ENCODE assay signal across 9 cellular contexts in the genomic region with DNA sequence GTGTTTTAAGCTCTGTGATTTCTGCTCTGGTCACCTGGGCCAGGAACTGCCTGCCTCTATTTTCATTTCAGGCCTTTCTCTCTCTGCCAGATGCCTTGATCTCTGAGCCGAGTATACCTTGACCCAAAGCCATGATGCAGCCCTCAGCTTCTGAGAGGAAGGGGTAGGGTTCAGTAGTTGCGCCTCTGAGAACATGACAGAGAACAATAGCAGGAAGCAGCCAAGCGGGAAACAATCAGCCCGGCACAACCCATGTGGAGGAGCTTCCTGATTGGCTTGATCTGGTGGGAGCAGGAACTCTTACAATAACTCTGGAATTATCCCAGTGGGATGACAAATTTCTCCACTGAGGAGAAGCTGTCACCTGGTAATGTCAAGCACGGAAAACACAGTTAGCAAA.
DNase-seq lines count a peak whose midpoint lies in the region; ATAC-seq and TF ChIP-seq lines count a peak whose summit lies in the region.
"Had no signal": no experiment of that assay in that cellular context is flagged by ENCODE, and none has a peak within 500 bp of the region (broad histone marks: within the 10 kb centered on the region; RNA-seq: fewer than 3 reads in every experiment).

No MANE protein-coding gene starts in this region.

- peak overlapping the region; percentile 17 to 84 (median 70) for H3K27ac ChIP-seq in heart right ventricle
- H3K27ac ChIP-seq in upper lobe of right lung: peak overlapping the region; percentile 63

- intact Hi-C loops in heart right ventricle (cut with DNase I) (loop anchor here in 6 of 10 donors (2.0 to 10.0 kb wide), 5 partner anchors 90 to 307 kb away; no protein-coding TSS in a partner anchor), upper lobe of right lung (cut with DNase I) (loop anchor here (10.0 kb wide), 1 partner anchor 247 kb away; no protein-coding TSS in a partner anchor)

- H3K9me3 ChIP-seq in heart right ventricle (no peaks in the 10 kb centered on the region), upper lobe of right lung (no peaks in the 10 kb centered on the region)

- H3K27me3 Mint-ChIP-seq in T-helper 1 cell treated with Interleukin-12 subunit alpha and Interleukin-12 subunit beta and Interleukin-4 antibody, amounts not matched to agents 30 μg/mL and 1 μg/mL, for 36 hours (ENCODE audit: low read depth): no peaks in the 10 kb centered on the region
- no peaks in the 10 kb centered on the region for H3K27me3 Mint-ChIP-seq in activated CD4-positive, alpha-beta memory T cell treated with anti-CD3 and anti-CD28 coated beads, Interleukin-2, amount 10 ng/mL, durations not matched to agents 7 days and 5 days

- H3K36me3 Mint-ChIP-seq in T-helper 1 cell treated with Interleukin-12 subunit alpha and Interleukin-12 subunit beta and Interleukin-4 antibody, amounts not matched to agents 30 μg/mL and 1 μg/mL, for 36 hours (ENCODE audit: low read depth): no peaks in the 10 kb centered on the region
- no peaks in the 10 kb centered on the region for H3K36me3 Mint-ChIP-seq in activated CD4-positive, alpha-beta memory T cell treated with anti-CD3 and anti-CD28 coated beads, Interleukin-2, amount 10 ng/mL, durations not matched to agents 7 days and 5 days (ENCODE audit: low read depth)
- H3K36me3 Mint-ChIP-seq: brain had no signal

- H3K27me3 ChIP-seq in heart right ventricle (no peaks in the 10 kb centered on the region), upper lobe of right lung (no peaks in the 10 kb centered on the region)

- WGBS in heart right ventricle, 2 donors: 45 to 50% methylated on average over 5 of the region's 5 CpGs

- H3K4me1 Mint-ChIP-seq in T-helper 1 cell treated with Interleukin-12 subunit alpha and Interleukin-12 subunit beta and Interleukin-4 antibody, amounts not matched to agents 30 μg/mL and 1 μg/mL, for 36 hours (ENCODE audit: low read depth): peaks cover 22% of the 10 kb centered on the region
- H3K4me1 Mint-ChIP-seq in activated CD4-positive, alpha-beta memory T cell treated with anti-CD3 and anti-CD28 coated beads, Interleukin-2, amount 10 ng/mL, durations not matched to agents 7 days and 5 days: peaks cover 15% of the 10 kb centered on the region

- peak overlapping the region; percentile 33 for H3K27ac Mint-ChIP-seq in T-helper 1 cell treated with Interleukin-12 subunit alpha and Interleukin-12 subunit beta and Interleukin-4 antibody, amounts not matched to agents 30 μg/mL and 1 μg/mL, for 36 hours
- H3K27ac Mint-ChIP-seq in activated CD4-positive, alpha-beta memory T cell treated with anti-CD3 and anti-CD28 coated beads, Interleukin-2, amount 10 ng/mL, durations not matched to agents 7 days and 5 days: no peak overlapping the region

- TF ChIP-seq CTCF in heart right ventricle (IDR thresholded peaks at IDR 0.05) (no peak), upper lobe of right lung (IDR thresholded peaks at IDR 0.05) (no peak)

- DNase-seq in T-helper 1 cell (no peak), heart right ventricle (peak; percentile 40 to 84), upper lobe of right lung (no peak), MV-4-11 (lab: John Stamatoyannopoulos, UW) (no peak), cerebellum (ENCODE audit: low spot score) (no peak)
- no peak for DNase-seq in activated CD4-positive, alpha-beta memory T cell treated with anti-CD3 and anti-CD28 coated beads, Interleukin-2, amount 10 ng/mL, durations not matched to agents 7 days and 5 days

- H3K4me1 ChIP-seq in heart right ventricle: peaks cover 17 to 100% (median 60%) of the 10 kb centered on the region in 9 donors
- peaks cover 52% of the 10 kb centered on the region for H3K4me1 ChIP-seq in upper lobe of right lung

- H3K4me3 Mint-ChIP-seq in T-helper 1 cell treated with Interleukin-12 subunit alpha and Interleukin-12 subunit beta and Interleukin-4 antibody, amounts not matched to agents 30 μg/mL and 1 μg/mL, for 36 hours: no peak overlapping the region
- H3K4me3 Mint-ChIP-seq in activated CD4-positive, alpha-beta memory T cell treated with anti-CD3 and anti-CD28 coated beads, Interleukin-2, amount 10 ng/mL, durations not matched to agents 7 days and 5 days: no peak overlapping the region
- H3K4me3 Mint-ChIP-seq: brain had no signal

- POLR2A ChIA-PET in activated CD4-positive, alpha-beta memory T cell treated with anti-CD3 and anti-CD28 coated beads, Interleukin-2, amount 10 ng/mL, durations not matched to agents 7 days and 5 days (lab: Charles Lee): interaction anchor here (0.8 to 1.5 kb wide), 5 partner anchors 10 to 241 kb away, joined by 3 to 5 read pairs (median 3); no protein-coding TSS in a partner anchor

- H3K36me3 ChIP-seq in heart right ventricle (no peaks in the 10 kb centered on the region), upper lobe of right lung (no peaks in the 10 kb centered on the region)

- H3K4me3 ChIP-seq in heart right ventricle: peak overlapping the region in 1 of 10 donors; percentile 1
- H3K4me3 ChIP-seq in upper lobe of right lung: no peak overlapping the region

- ATAC-seq in HG03442 (IDR thresholded peaks at IDR 0.05; ENCODE audit: unreplicated experiment): peak; percentile 87
- ATAC-seq in heart right ventricle: peak; percentile 68 to 89 (median 84)
- ATAC-seq in upper lobe of right lung: peak; percentile 55

- CTCF ChIA-PET in activated CD4-positive, alpha-beta memory T cell treated with anti-CD3 and anti-CD28 coated beads, Interleukin-2, amount 10 ng/mL, durations not matched to agents 7 days and 5 days (lab: Charles Lee): interaction anchor here (0.8 to 2.4 kb wide), 11 partner anchors 60 to 311 kb away, joined by 3 to 13 read pairs (median 4); no protein-coding TSS in a partner anchor

- H3K9me3 Mint-ChIP-seq in T-helper 1 cell treated with Interleukin-12 subunit alpha and Interleukin-12 subunit beta and Interleukin-4 antibody, amounts not matched to agents 30 μg/mL and 1 μg/mL, for 36 hours: no peaks in the 10 kb centered on the region
- no peaks in the 10 kb centered on the region for H3K9me3 Mint-ChIP-seq in activated CD4-positive, alpha-beta memory T cell treated with anti-CD3 and anti-CD28 coated beads, Interleukin-2, amount 10 ng/mL, durations not matched to agents 7 days and 5 days
- H3K9me3 Mint-ChIP-seq: brain had no signal

Comparison
In these comparisons a context has a peak if more than half of its experiments do, and no peak if none do; other contexts are left out.
1. DNase-seq: peak in heart right ventricle (2 of 2); none in T-helper 1 cell (0 of 5), upper lobe of right lung (single experiment), activated CD4-positive, alpha-beta memory T cell treated with anti-CD3 and anti-CD28 coated beads, Interleukin-2, amount 10 ng/mL, durations not matched to agents 7 days and 5 days (single experiment), MV-4-11 (single experiment) and cerebellum (single experiment).
2. Peak in every context shown above with its lines, with median percentiles within 50 percentile points of each other: ATAC-seq.